In the genomic region with DNA sequence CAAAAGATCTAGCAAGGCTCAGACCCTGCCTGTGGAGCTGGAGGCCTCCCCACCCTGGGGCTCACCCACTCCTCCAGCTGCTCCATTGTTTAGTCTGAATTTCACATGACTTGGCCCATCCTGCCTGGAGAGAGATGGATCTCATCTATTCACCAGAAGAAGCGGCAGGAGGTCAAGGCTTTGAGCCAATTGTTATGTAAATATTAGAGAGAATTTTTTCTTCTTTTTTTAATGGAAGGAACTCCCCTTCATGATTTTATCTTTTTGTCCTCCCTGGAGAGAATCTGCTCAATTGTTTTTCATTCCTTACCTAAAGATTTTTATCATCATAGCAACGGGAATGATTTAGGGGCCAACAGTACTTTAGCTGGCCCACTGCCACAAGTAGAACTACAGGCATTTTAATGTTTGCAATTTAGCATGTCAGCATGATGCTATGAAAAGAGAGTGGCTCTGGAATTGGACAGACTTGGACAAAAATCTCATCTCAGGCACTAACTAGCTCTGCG, we compare ENCODE assay signal across 15 cellular contexts. TPM values are rescaled to one million over a fixed set of nuclear protein-coding genes. Genes with fewer than 3 reads are reported as not detected.
A peak's percentile ranks its signal among the peaks of the same experiment; 100 is the strongest.
DNase-seq lines count a peak whose midpoint lies in the region; ATAC-seq and TF ChIP-seq lines count a peak whose summit lies in the region.
"Had no signal": no experiment of that assay in that cellular context is flagged by ENCODE, and none has a peak within 500 bp of the region (broad histone marks: within the 10 kb centered on the region; RNA-seq: fewer than 3 reads in every experiment).

No MANE protein-coding gene starts in this region.

- H2AK5ac ChIP-seq in IMR-90 (ENCODE audit: low read depth, low read length) (no peak overlapping the region), neuronal stem cell (ENCODE audit: low read depth, low read length) (no peak overlapping the region)

- no peak overlapping the region for H3K27ac ChIP-seq in IMR-90 (ENCODE audit: insufficient read depth, low read length)
- H3K27ac ChIP-seq in esophagus muscularis mucosa (replicated peaks in 1 of 4), result peak overlapping the region; percentile 1 to 46 (median 30)
- H3K27ac ChIP-seq in neuronal stem cell (replicated peaks; ENCODE audit: low read length), result no peak overlapping the region
- H3K27ac ChIP-seq in aorta (ENCODE audit: low read depth in 1 of 2, low read length in 2 of 2), result no peak overlapping the region
- H3K27ac ChIP-seq: brain microvascular endothelial cell, C4-2B, epithelial cell of prostate, Peyer's patch had no signal

- POLR2A ChIA-PET in IMR-90 (lab: Charles Lee; ENCODE audit: unreplicated experiment), result no interaction called here

- CTCF ChIA-PET in IMR-90 (lab: Yijun Ruan, JAX), result interaction anchor here (0.6 kb wide), 1 partner anchor 13 kb away, joined by 3 read pairs; no protein-coding TSS in a partner anchor

- intact Hi-C loops in IMR-90 (cut with micrococcal nuclease), result loop anchor here (2.0 kb wide), 1 partner anchor 41 kb away; no protein-coding TSS in a partner anchor
- intact Hi-C loops in esophagus muscularis mucosa (cut with DNase I), result no loop called here
- intact Hi-C loops in aorta (cut with DNase I), result no loop called here

- no peak overlapping the region for H2BK120ac ChIP-seq in IMR-90 (ENCODE audit: low read depth, low read length)
- H2BK120ac ChIP-seq in neuronal stem cell (ENCODE audit: low read depth, low read length), result no peak overlapping the region

- H3K9me3 ChIP-seq in IMR-90 (ENCODE audit: control insufficient read depth, insufficient read depth, low read length) (no peaks in the 10 kb centered on the region), esophagus muscularis mucosa (no peaks in the 10 kb centered on the region), neuronal stem cell (replicated peaks in 1 of 2; ENCODE audit: control insufficient read depth in 2 of 2, insufficient read depth in 1 of 2, low read depth in 1 of 2, low read length in 2 of 2) (peaks cover 0 to 8% of the 10 kb centered on the region in 2 donors), aorta (ENCODE audit: control insufficient read depth, low read length) (no peaks in the 10 kb centered on the region)
- H3K9me3 ChIP-seq: Peyer's patch had no signal

- H3K9ac ChIP-seq in IMR-90 (ENCODE audit: low read depth, low read length), result no peak overlapping the region
- no peak overlapping the region for H3K9ac ChIP-seq in neuronal stem cell (ENCODE audit: low read depth, low read length, poor library complexity)

- no peak overlapping the region for H2AFZ ChIP-seq in IMR-90 (replicated peaks; ENCODE audit: low read length, poor library complexity)
- peak overlapping the region; percentile 40 for H2AFZ ChIP-seq in neuronal stem cell (ENCODE audit: low read length)

- H3K4me3 ChIP-seq in IMR-90 (ENCODE audit: insufficient read depth, low read depth, low read length) (no peak overlapping the region), esophagus muscularis mucosa (no peak overlapping the region), neuronal stem cell (ENCODE audit: low read length in 2 of 2) (no peak overlapping the region), aorta (ENCODE audit: low read length in 2 of 2) (no peak overlapping the region)
- H3K4me3 ChIP-seq: Peyer's patch had no signal

- H2BK12ac ChIP-seq in neuronal stem cell (ENCODE audit: low read length), result no peak overlapping the region

- TF ChIP-seq CTCF in IMR-90 (conservative IDR thresholded peaks at IDR 0.05; ENCODE audit: low read depth, low read length) (no peak), esophagus muscularis mucosa (IDR thresholded peaks at IDR 0.05) (no peak)

- TF ChIP-seq POLR2A in IMR-90 (IDR thresholded peaks at IDR 0.05; ENCODE audit: low read depth, low read length) (no peak), esophagus muscularis mucosa (IDR thresholded peaks at IDR 0.05; ENCODE audit: low read depth) (no peak)

- 67% methylated on average over 1 of the region's 3 CpGs; no CpG with 5 or more reads in 1 of the 2 experiments for WGBS in IMR-90 (ENCODE audit: extremely low coverage in 2 of 2, insufficient read length in 1 of 2), 2 experiments
- 30% methylated on average over 3 of the region's 3 CpGs for WGBS in esophagus muscularis mucosa
- no CpG with 5 or more reads among the region's 3 CpGs for WGBS in neuronal stem cell (ENCODE audit: extremely low coverage in 2 of 2, insufficient read length in 2 of 2, insufficient replicate concordance in 1 of 2), 2 donors
- 61 to 68% methylated on average over 3 of the region's 3 CpGs for WGBS in aorta, 2 donors

- ATAC-seq in IMR-90 (ENCODE audit: low read depth) (peak; percentile 40), aorta (ENCODE audit: low FRiP score) (no peak)

- H3K27me3 ChIP-seq in IMR-90 (ENCODE audit: control insufficient read depth, insufficient read depth, low read length) (no peaks in the 10 kb centered on the region), esophagus muscularis mucosa (no peaks in the 10 kb centered on the region), neuronal stem cell (ENCODE audit: control insufficient read depth in 3 of 3, insufficient read depth in 3 of 3, low read depth in 1 of 3, low read length in 3 of 3) (no peaks in the 10 kb centered on the region), aorta (ENCODE audit: control insufficient read depth in 1 of 2, insufficient read depth in 2 of 2, low read length in 1 of 2) (no peaks in the 10 kb centered on the region)
- H3K27me3 ChIP-seq: brain microvascular endothelial cell, Peyer's patch had no signal

- DNase-seq in EH (ENCODE audit: low read depth) (peak; percentile 51), IMR-90 (peak; percentile 42), esophagus muscularis mucosa (ENCODE audit: extremely low spot score) (no peak), neuronal stem cell (ENCODE audit: low spot score) (no peak), aorta (no peak), retina (no peak), GOT3 (lab: John Stamatoyannopoulos, UW) (no peak)
- DNase-seq: activated CD4-positive, alpha-beta T cell treated with anti-CD3 and anti-CD28 coated beads for 1 hour; activated T-cell treated with anti-CD3 and anti-CD28 coated beads, Interleukin-2, amount 50 U/mL, for 1 hour; MM.1S; Peyer's patch; T-helper 1 cell had no signal

- H2BK5ac ChIP-seq in IMR-90 (ENCODE audit: low read depth, low read length, poor library complexity, severe bottlenecking) (no peak overlapping the region), neuronal stem cell (ENCODE audit: low read length) (no peak overlapping the region)

- H2BK20ac ChIP-seq in IMR-90 (ENCODE audit: low read depth, low read length), result no peak overlapping the region

- H3K56ac ChIP-seq in IMR-90 (ENCODE audit: extremely low read depth, insufficient read depth, low read length), result no peak overlapping the region

- H4K5ac ChIP-seq in IMR-90 (ENCODE audit: low read depth, low read length), result no peak overlapping the region

- no peak for TF ChIP-seq RAD21 in IMR-90 (IDR thresholded peaks at IDR 0.05; ENCODE audit: low read length)

- H3K4me1 ChIP-seq in IMR-90 (ENCODE audit: control insufficient read depth, insufficient read depth, low read length) (peaks cover 4% of the 10 kb centered on the region; the same call in 1 of the 2 replicates), esophagus muscularis mucosa (peaks cover 36 to 46% (median 43%) of the 10 kb centered on the region in 4 donors), neuronal stem cell (ENCODE audit: control insufficient read depth in 2 of 2, insufficient read depth in 1 of 2, low read depth in 1 of 2, low read length in 2 of 2) (peaks cover 8 to 29% of the 10 kb centered on the region in 2 donors), aorta (ENCODE audit: control insufficient read depth in 1 of 2, insufficient read depth in 2 of 2, low read length in 2 of 2) (no peaks in the 10 kb centered on the region)
- H3K4me1 ChIP-seq: Peyer's patch had no signal

- H4K91ac ChIP-seq in IMR-90 (ENCODE audit: insufficient read depth, low read depth, low read length) (no peak overlapping the region), neuronal stem cell (ENCODE audit: low read depth, low read length, poor library complexity) (no peak overlapping the region)

- H2BK15ac ChIP-seq in IMR-90 (ENCODE audit: low read depth, low read length) (no peak overlapping the region), neuronal stem cell (ENCODE audit: low read length) (no peak overlapping the region)

- H3K9me1 ChIP-seq in IMR-90 (ENCODE audit: insufficient read depth, low read length), result peaks cover 2% of the 10 kb centered on the region; the same call in 1 of the 2 replicates

- no peak for TF ChIP-seq EP300 in esophagus muscularis mucosa (IDR thresholded peaks at IDR 0.05)

- in situ Hi-C loops in IMR-90 (cut with MboI; ENCODE audit: low sequenced_read_pairs), result no loop called here

- H3K4ac ChIP-seq in IMR-90 (ENCODE audit: low read depth, low read length), result no peak overlapping the region
- peak overlapping the region; percentile 39 for H3K4ac ChIP-seq in neuronal stem cell (ENCODE audit: low read length)

- H3K36me3 ChIP-seq in IMR-90 (ENCODE audit: control insufficient read depth, insufficient read depth, low read length), result peaks cover 26% of the 10 kb centered on the region
- peaks cover 16 to 34% (median 32%) of the 10 kb centered on the region in 4 donors for H3K36me3 ChIP-seq in esophagus muscularis mucosa
- H3K36me3 ChIP-seq in neuronal stem cell (replicated peaks in 1 of 2; ENCODE audit: control insufficient read depth in 2 of 2, insufficient read depth in 2 of 2, low read length in 2 of 2), result peaks cover 2 to 30% of the 10 kb centered on the region in 2 donors
- peaks cover 3 to 6% of the 10 kb centered on the region in 2 donors for H3K36me3 ChIP-seq in aorta (ENCODE audit: control insufficient read depth in 1 of 2, insufficient read depth in 2 of 2, low read length in 1 of 2)

- no peaks in the 10 kb centered on the region for H4K20me1 ChIP-seq in IMR-90 (ENCODE audit: insufficient read depth, low read length)

- H3K23ac ChIP-seq in IMR-90 (ENCODE audit: low read depth, low read length) (no peak overlapping the region), neuronal stem cell (ENCODE audit: low read depth, low read length, poor library complexity) (no peak overlapping the region)

- H3K4me2 ChIP-seq in IMR-90 (ENCODE audit: low read depth, low read length) (no peak overlapping the region), neuronal stem cell (ENCODE audit: insufficient read depth, low read length, poor library complexity, severe bottlenecking) (no peak overlapping the region)

- H3K14ac ChIP-seq in IMR-90 (replicated peaks; ENCODE audit: low read depth, low read length), result no peak overlapping the region
- no peak overlapping the region for H3K14ac ChIP-seq in neuronal stem cell (ENCODE audit: low read length)

- no TSS peak for BruUV-seq in IMR-90 (replicated peaks; lab: Mats Ljungman, UMichigan)

- H3K18ac ChIP-seq in IMR-90 (ENCODE audit: low read depth, low read length) (no peak overlapping the region), neuronal stem cell (ENCODE audit: low read length) (no peak overlapping the region)

- dilution Hi-C loops in IMR-90 (cut with HindIII; ENCODE audit: low sequenced_read_pairs, unreplicated experiment), result no loop called here

- H4K8ac ChIP-seq in IMR-90 (ENCODE audit: low read depth in 2 of 2, low read length in 2 of 2), result no peak overlapping the region; a peak in 1 of 4 replicates
- no peak overlapping the region for H4K8ac ChIP-seq in neuronal stem cell (ENCODE audit: low read depth, low read length)

- H3K79me1 ChIP-seq in IMR-90 (ENCODE audit: low read depth in 1 of 2, low read length in 2 of 2) (no peaks in the 10 kb centered on the region), neuronal stem cell (ENCODE audit: low read depth, low read length) (no peaks in the 10 kb centered on the region)

- no peak overlapping the region for H2AK9ac ChIP-seq in IMR-90 (replicated peaks; ENCODE audit: low read depth, low read length, poor library complexity)

RNA-seq across cellular contexts. Expression of gene GYPC, which starts 44.2 kb away (rescaled TPM):
- total RNA-seq in IMR-90 (2012; rRNA removed) (53.4 and 53.6 TPM in 2 replicates), esophagus muscularis mucosa (100 to 1,000 TPM; 119 to 197 (median 167) TPM), aorta (10 to 100 TPM; 79.5 to 91.2 TPM)
- polyA plus RNA-seq in IMR-90 (2012; rRNA removed) (96.3 and 103 TPM in 2 replicates), aorta (100 to 1,000 TPM; 118 to 173 TPM)
- 65.7 and 153 TPM in 2 replicates for polyA plus RNA-seq in IMR-90 (2012; cell fraction: cytosol; rRNA removed)
- 35.4 and 45.3 TPM in 2 replicates for polyA plus RNA-seq in IMR-90 (2012; cell fraction: nucleus; rRNA removed; ENCODE audit: low replicate concordance)
- 24.1 TPM for polyA plus RNA-seq in neuronal stem cell (2013, experiment 1 of 2)
- polyA plus RNA-seq in neuronal stem cell (2013, experiment 2 of 2), result 24.1 TPM

Comparison
In these comparisons a context has a peak if more than half of its experiments do, and no peak if none do; other contexts are left out.
1. DNase-seq: peak in EH (single experiment) and IMR-90 (single experiment); none in esophagus muscularis mucosa (single experiment), neuronal stem cell (single experiment), aorta (0 of 2), retina (single experiment) and GOT3 (single experiment).
2. H3K27ac ChIP-seq: peak in esophagus muscularis mucosa (4 of 4); none in IMR-90 (single experiment), neuronal stem cell (single experiment) and aorta (0 of 2).